In the genomic region with DNA sequence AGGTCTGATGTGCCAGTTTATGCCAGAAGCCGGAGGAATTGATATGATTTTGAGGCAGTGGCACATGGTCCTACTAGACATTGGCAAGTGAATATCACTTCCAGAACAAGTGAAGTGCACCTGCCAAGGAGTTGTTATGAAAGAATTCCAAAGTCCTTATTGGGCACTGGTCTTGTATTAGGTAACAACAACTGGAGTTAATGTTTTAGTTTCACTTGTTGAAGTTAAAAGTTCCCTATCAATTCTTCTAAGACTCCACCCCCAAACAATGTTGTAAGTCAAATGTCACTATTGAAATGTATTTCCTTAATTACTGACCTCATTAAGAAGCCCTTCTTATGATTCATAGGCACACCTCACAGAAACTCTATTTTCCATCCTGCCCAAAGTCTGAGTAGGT, we compare ENCODE assay signal across 11 cellular contexts. TPM values are rescaled to one million over a fixed set of nuclear protein-coding genes. Genes with fewer than 3 reads are reported as not detected.
A peak's percentile ranks its signal among the peaks of the same experiment; 100 is the strongest.
DNase-seq lines count a peak whose midpoint lies in the region; ATAC-seq, FAIRE-seq and TF ChIP-seq lines count a peak whose summit lies in the region.
"Had no signal": no experiment of that assay in that cellular context is flagged by ENCODE, and none has a peak within 500 bp of the region (broad histone marks: within the 10 kb centered on the region; RNA-seq: fewer than 3 reads in every experiment).

No MANE protein-coding gene starts in this region.

- 95% methylated on average over 1 of the region's 1 CpG for WGBS in A549 (ENCODE audit: missing lambda C conversion rate)

- no peak overlapping the region for H3K27ac Mint-ChIP-seq in astrocyte (ENCODE audit: unreplicated experiment)

- H3K79me2 ChIP-seq in astrocyte (ENCODE audit: insufficient read depth, low read length): peaks cover 79% of the 10 kb centered on the region

- intact Hi-C loops in lower lobe of right lung (cut with DNase I): no loop called here

- TF ChIP-seq POLR2A in A549 (IDR thresholded peaks at IDR 0.05; ENCODE audit: low read length): no peak

- ATAC-seq in A549: no peak
- ATAC-seq in lower lobe of right lung: peak in 1 of 2 donors; percentile 4
- ATAC-seq in HG03097 (IDR thresholded peaks at IDR 0.05; ENCODE audit: low FRiP score, unreplicated experiment): no peak
- no peak for ATAC-seq in GM18873 (IDR thresholded peaks at IDR 0.05; ENCODE audit: low FRiP score, unreplicated experiment)

- no peak overlapping the region for H3K9ac ChIP-seq in astrocyte (ENCODE audit: low read length)

- no peaks in the 10 kb centered on the region for H3K27me3 ChIP-seq in astrocyte (ENCODE audit: insufficient read depth, low read length)
- no peaks in the 10 kb centered on the region for H3K27me3 ChIP-seq in lower lobe of right lung (ENCODE audit: low read depth)
- no peaks in the 10 kb centered on the region for H3K27me3 ChIP-seq in BE2C
- H3K27me3 ChIP-seq: upper lobe of left lung had no signal

- no peaks in the 10 kb centered on the region for H3K36me3 Mint-ChIP-seq in astrocyte (ENCODE audit: low read depth, unreplicated experiment)

- no peak overlapping the region for H3K27ac ChIP-seq in A549
- no peak overlapping the region for H3K27ac ChIP-seq in astrocyte (ENCODE audit: low read depth, low read length)
- no peak overlapping the region for H3K27ac ChIP-seq in lower lobe of right lung

- H4K20me1 ChIP-seq in astrocyte (ENCODE audit: insufficient read depth, low read length): peaks cover 42% of the 10 kb centered on the region

- FAIRE-seq in A549 (lab: Jason Lieb, UNC): no peak
- no peak for FAIRE-seq in astrocyte (lab: Jason Lieb, UNC)

- no peak overlapping the region for H2AFZ ChIP-seq in astrocyte (ENCODE audit: low read depth, low read length)

- H3K27me3 Mint-ChIP-seq in astrocyte (ENCODE audit: low read depth, unreplicated experiment): no peaks in the 10 kb centered on the region

- H3K36me3 ChIP-seq in astrocyte (ENCODE audit: insufficient read depth, low read length) (no peaks in the 10 kb centered on the region), lower lobe of right lung (no peaks in the 10 kb centered on the region), BE2C (no peaks in the 10 kb centered on the region)
- H3K36me3 ChIP-seq: upper lobe of left lung had no signal

- H3K9me3 ChIP-seq in A549 (no peaks in the 10 kb centered on the region), astrocyte (ENCODE audit: insufficient read depth, low read depth, low read length) (no peaks in the 10 kb centered on the region), lower lobe of right lung (no peaks in the 10 kb centered on the region), BE2C (no peaks in the 10 kb centered on the region)
- H3K9me3 ChIP-seq: upper lobe of left lung had no signal

- H3K4me1 Mint-ChIP-seq in astrocyte (ENCODE audit: low read depth, unreplicated experiment): peaks cover 7% of the 10 kb centered on the region

- TF ChIP-seq EP300 in A549 (IDR thresholded peaks at IDR 0.05): no peak

- TF ChIP-seq CTCF in A549 (IDR thresholded peaks at IDR 0.05) (no peak), GM12864 (IDR thresholded peaks at IDR 0.05; ENCODE audit: low read depth, low read length, missing control alignments) (no peak), astrocyte (IDR thresholded peaks at IDR 0.05; ENCODE audit: insufficient read depth, low read depth, low read length) (no peak), lower lobe of right lung (IDR thresholded peaks at IDR 0.05) (no peak), BE2C (IDR thresholded peaks at IDR 0.05; ENCODE audit: low read depth, low read length) (no peak)

- POLR2A ChIA-PET in A549 (lab: Yijun Ruan, JAX): no interaction called here

- H3K4me2 ChIP-seq in A549 (0 out of 3 replicates have a peak overlapping the region, but pooled peaks have one; percentile 20), astrocyte (ENCODE audit: low read length) (peak overlapping the region; percentile 90)

- H3K4me3 ChIP-seq in A549: no peak overlapping the region
- peak overlapping the region; percentile 21; the same call in 1 of the 2 replicates for H3K4me3 ChIP-seq in GM12864 (ENCODE audit: low read depth, low read length)
- H3K4me3 ChIP-seq in astrocyte (ENCODE audit: insufficient read depth, low read depth, low read length): no peak overlapping the region
- H3K4me3 ChIP-seq in lower lobe of right lung: peak overlapping the region; percentile 78
- no peak overlapping the region for H3K4me3 ChIP-seq in BE2C (ENCODE audit: low read depth, low read length)

- CTCF ChIA-PET in A549 (lab: Yijun Ruan, JAX): no interaction called here

- TF ChIP-seq RAD21 in A549 (conservative IDR thresholded peaks at IDR 0.05 in 1 of 2, IDR thresholded peaks at IDR 0.05 in 1 of 2): no peak

- no peak overlapping the region for H3K4me3 Mint-ChIP-seq in astrocyte (ENCODE audit: unreplicated experiment)

- H3K4me1 ChIP-seq in A549 (peaks cover 21% of the 10 kb centered on the region), astrocyte (ENCODE audit: insufficient read depth, low read length) (peaks cover 6% of the 10 kb centered on the region), lower lobe of right lung (peaks cover 28% of the 10 kb centered on the region), BE2C (no peaks in the 10 kb centered on the region)

- DNase-seq in A549 (ENCODE audit: low read depth in 1 of 2, low spot score in 1 of 2): no peak
- no peak for DNase-seq in GM12864 (ENCODE audit: low read depth)
- no peak for DNase-seq in astrocyte (ENCODE audit: low read depth)
- DNase-seq in lower lobe of right lung: no peak
- DNase-seq in SHP77 treated with DMSO at 0.1 percent for 48 hours (lab: John Stamatoyannopoulos, UW): no peak
- no peak for DNase-seq in BE2C
- DNase-seq: NCI-H1417, posterior cingulate gyrus had no signal

- no peaks in the 10 kb centered on the region for H3K9me3 Mint-ChIP-seq in astrocyte (ENCODE audit: unreplicated experiment)

TF ChIP-seq in A549, 52 proteins besides CTCF, POLR2A, EP300 and RAD21:
- TF ChIP-seq HOXA7 (CRISPR knock-in tag; IDR thresholded peaks at IDR 0.05): no peak
- TF ChIP-seq BHLHE40 (IDR thresholded peaks at IDR 0.05; ENCODE audit: low read depth, low read length): no peak
- TF ChIP-seq JUN (IDR thresholded peaks at IDR 0.05): no peak
- TF ChIP-seq RCOR1 (IDR thresholded peaks at IDR 0.05; ENCODE audit: low read depth, low read length): no peak
- TF ChIP-seq FOSB (CRISPR knock-in tag; IDR thresholded peaks at IDR 0.05): no peak
- TF ChIP-seq ZNF302 (CRISPR knock-in tag; IDR thresholded peaks at IDR 0.05): no peak
- TF ChIP-seq MYC (IDR thresholded peaks at IDR 0.05; ENCODE audit: borderline replicate concordance, low read length): no peak

RNA-seq across cellular contexts. Expression of a gene that starts 3.1 kb away (rescaled TPM):
- polyA plus RNA-seq in A549 (2011; rRNA removed) (6.6 and 7.1 TPM in 2 replicates), A549 (2017; fragmentation: RNase III; extraction: RNeasy Plus Mini Kit Qiagen cat#74134 plus additional on column Dnase treatment) (2.2 TPM in 3 replicates)
- polyA plus RNA-seq in A549 (2012; cell fraction: cytosol; rRNA removed): 1.1 and 1.2 TPM in 2 replicates
- polyA plus RNA-seq in A549 (2012; cell fraction: nucleus; rRNA removed): 1.0 and 1.1 TPM in 2 replicates
- 15.9 and 21.1 TPM in 2 replicates for polyA minus RNA-seq in A549 (2011; rRNA and poly(A)+ RNA removed)
- total RNA-seq in astrocyte (15.7 and 16.9 TPM in 2 replicates), lower lobe of right lung (37.3 TPM)
- 9.4 TPM for polyA plus RNA-seq in BE2C (2012; ENCODE audit: insufficient read depth, insufficient read length, low read depth)

Comparison
In these comparisons a context has a peak if more than half of its experiments do, and no peak if none do; other contexts are left out.
1. H3K4me3 ChIP-seq: peak in GM12864 (single experiment) and lower lobe of right lung (single experiment); none in A549 (single experiment), astrocyte (single experiment) and BE2C (single experiment).